ENCODE assay signal across 28 cellular contexts in the genomic region with DNA sequence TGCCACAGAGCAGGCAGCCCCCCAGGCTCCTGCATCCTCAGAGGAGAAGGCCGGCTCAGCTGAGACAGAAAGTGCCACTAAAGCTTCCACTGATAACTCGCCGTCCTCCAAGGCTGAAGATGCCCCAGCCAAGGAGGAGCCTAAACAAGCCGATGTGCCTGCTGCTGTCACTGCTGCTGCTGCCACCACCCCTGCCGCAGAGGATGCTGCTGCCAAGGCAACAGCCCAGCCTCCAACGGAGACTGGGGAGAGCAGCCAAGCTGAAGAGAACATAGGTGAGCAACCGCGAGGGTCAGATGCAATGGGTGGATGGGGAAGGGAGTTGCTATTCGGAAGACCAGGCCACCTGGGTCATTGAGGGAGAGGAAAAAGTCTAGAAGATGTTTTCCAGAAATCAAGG. TPM values are rescaled to one million over a fixed set of nuclear protein-coding genes. Genes with fewer than 3 reads are reported as not detected.
"Had no signal": no experiment of that assay in that cellular context is flagged by ENCODE, and none has a peak within 500 bp of the region (broad histone marks: within the 10 kb centered on the region; RNA-seq: fewer than 3 reads in every experiment).

No MANE protein-coding gene starts in this region.

- H3K27me3 ChIP-seq: gastroesophageal sphincter, right lobe of liver, testis had no signal

- H3K9me3 Mint-ChIP-seq: activated naive CD4-positive, alpha-beta T cell treated with anti-CD3 and anti-CD28 coated beads for 36 hours; activated naive CD8-positive, alpha-beta T cell treated with anti-CD3 and anti-CD28 coated beads, Interleukin-2, amount 10 ng/mL, durations not matched to agents 7 days and 5 days; activated T-helper 1 cell treated with anti-CD3 and anti-CD28 coated beads, Interleukin-12 subunit alpha, Interleukin-12 subunit beta, Interleukin-2, Interleukin-4 antibody, amounts not matched to agents 30 ng/mL and 10 ng/mL and 1 ng/mL, durations not matched to agents 14 hours and 24 hours and 36 hours; dendritic cell treated with granulocyte-macrophage colony-stimulating factor and Interleukin-4, amounts not matched to agents 40 ng/mL and 50 ng/mL, for 4 days; immature natural killer cell; naive thymus-derived CD4-positive, alpha-beta T cell; T-helper 2 cell treated with Interferon-gamma antibody and Interleukin-4, amounts not matched to agents 5 μg/mL and 100 μg/mL, for 36 hours had no signal

- H3K9me3 ChIP-seq: gastroesophageal sphincter, right lobe of liver, testis, transverse colon had no signal

- H3K27ac ChIP-seq: gastroesophageal sphincter, right lobe of liver, testis, transverse colon had no signal

- H3K4me3 ChIP-seq: gastroesophageal sphincter, right lobe of liver, testis, transverse colon had no signal

- DNase-seq: activated CD4-positive, alpha-beta T cell treated with anti-CD3 and anti-CD28 coated beads for 36 hours; activated CD4-positive, alpha-beta T cell treated with anti-CD3 and anti-CD28 coated beads, Interleukin-2, amount 50 U/mL, for 48 hours; activated CD4-positive, CD25-positive, alpha-beta regulatory T cell; activated CD8-positive, alpha-beta memory T cell treated with anti-CD3 and anti-CD28 coated beads for 24 hours; activated effector memory CD4-positive, alpha-beta T cell treated with anti-CD3 and anti-CD28 coated beads, Interleukin-2, amount 50 U/mL, for 16 hours; activated naive CD4-positive, alpha-beta T cell treated with anti-CD3 and anti-CD28 coated beads for 36 hours; activated naive CD8-positive, alpha-beta T cell treated with anti-CD3 and anti-CD28 coated beads, Interleukin-2, amount 10 ng/mL, durations not matched to agents 7 days and 5 days; activated T-cell treated with anti-CD3 and anti-CD28 coated beads, Interleukin-2, amount 50 U/mL, for 1 hour; central memory CD4-positive, alpha-beta T cell; effector CD4-positive, alpha-beta T cell; erythroblast; hippocampal formation; immature natural killer cell; midbrain; naive thymus-derived CD4-positive, alpha-beta T cell; stimulated activated CD4-positive, alpha-beta T cell treated with anti-CD3 and anti-CD28 coated beads, Interleukin-2, amount 100 ng/mL, for 48 hours; stimulated activated naive CD8-positive, alpha-beta T cell treated with anti-CD3 and anti-CD28 coated beads, Interleukin-15, Interleukin-2, amounts not matched to agents 100 U/mL and 50 U/mL, for 24 hours; T-helper 1 cell; testis; transverse colon had no signal

- H3K36me3 ChIP-seq: gastroesophageal sphincter, right lobe of liver, transverse colon had no signal

- H3K4me1 ChIP-seq: gastroesophageal sphincter, right lobe of liver, testis, transverse colon had no signal

- H3K4me3 Mint-ChIP-seq: activated CD4-positive, alpha-beta T cell treated with anti-CD3 and anti-CD28 coated beads for 36 hours; activated naive CD4-positive, alpha-beta T cell treated with anti-CD3 and anti-CD28 coated beads for 36 hours; activated naive CD8-positive, alpha-beta T cell treated with anti-CD3 and anti-CD28 coated beads, Interleukin-2, amount 10 ng/mL, durations not matched to agents 7 days and 5 days; activated T-helper 1 cell treated with anti-CD3 and anti-CD28 coated beads, Interleukin-12 subunit alpha, Interleukin-12 subunit beta, Interleukin-2, Interleukin-4 antibody, amounts not matched to agents 30 ng/mL and 10 ng/mL and 1 ng/mL, durations not matched to agents 14 hours and 24 hours and 36 hours; dendritic cell treated with granulocyte-macrophage colony-stimulating factor and Interleukin-4, amounts not matched to agents 40 ng/mL and 50 ng/mL, for 4 days; immature natural killer cell; naive thymus-derived CD4-positive, alpha-beta T cell; neural crest cell; T-helper 2 cell treated with Interferon-gamma antibody and Interleukin-4, amounts not matched to agents 5 μg/mL and 100 μg/mL, for 36 hours had no signal

- H3K27ac Mint-ChIP-seq: activated CD4-positive, alpha-beta T cell treated with anti-CD3 and anti-CD28 coated beads for 36 hours; activated naive CD4-positive, alpha-beta T cell treated with anti-CD3 and anti-CD28 coated beads for 36 hours; activated naive CD8-positive, alpha-beta T cell treated with anti-CD3 and anti-CD28 coated beads, Interleukin-2, amount 10 ng/mL, durations not matched to agents 7 days and 5 days; activated T-helper 1 cell treated with anti-CD3 and anti-CD28 coated beads, Interleukin-12 subunit alpha, Interleukin-12 subunit beta, Interleukin-2, Interleukin-4 antibody, amounts not matched to agents 30 ng/mL and 10 ng/mL and 1 ng/mL, durations not matched to agents 14 hours and 24 hours and 36 hours; dendritic cell treated with granulocyte-macrophage colony-stimulating factor and Interleukin-4, amounts not matched to agents 40 ng/mL and 50 ng/mL, for 4 days; immature natural killer cell; naive thymus-derived CD4-positive, alpha-beta T cell; T-helper 2 cell treated with Interferon-gamma antibody and Interleukin-4, amounts not matched to agents 5 μg/mL and 100 μg/mL, for 36 hours had no signal

- H3K36me3 Mint-ChIP-seq: activated naive CD8-positive, alpha-beta T cell treated with anti-CD3 and anti-CD28 coated beads, Interleukin-2, amount 10 ng/mL, durations not matched to agents 7 days and 5 days; immature natural killer cell; naive thymus-derived CD4-positive, alpha-beta T cell had no signal

- ATAC-seq: activated CD4-positive, alpha-beta T cell treated with anti-CD3 and anti-CD28 coated beads for 36 hours; gastroesophageal sphincter; naive thymus-derived CD4-positive, alpha-beta T cell; right lobe of liver; stimulated activated naive CD8-positive, alpha-beta T cell treated with anti-CD3 and anti-CD28 coated beads, Interleukin-15, Interleukin-2, amounts not matched to agents 100 U/mL and 50 U/mL, for 24 hours had no signal

- H3K4me1 Mint-ChIP-seq: immature natural killer cell had no signal

RNA-seq across cellular contexts. Expression of a gene that starts 53.0 kb away (rescaled TPM):
- total RNA-seq: activated CD4-positive, alpha-beta T cell treated with anti-CD3 and anti-CD28 coated beads for 36 hours; activated naive CD8-positive, alpha-beta T cell treated with anti-CD3 and anti-CD28 coated beads, Interleukin-2, amount 10 ng/mL, durations not matched to agents 7 days and 5 days; activated T-helper 1 cell treated with anti-CD3 and anti-CD28 coated beads, Interleukin-12 subunit alpha, Interleukin-12 subunit beta, Interleukin-2, Interleukin-4 antibody, amounts not matched to agents 30 ng/mL and 10 ng/mL and 1 ng/mL, durations not matched to agents 14 hours and 24 hours and 36 hours; fibroblast of villous mesenchyme; naive thymus-derived CD4-positive, alpha-beta T cell; renal cortical epithelial cell; right lobe of liver had no signal
- polyA plus RNA-seq: immature natural killer cell; naive thymus-derived CD4-positive, alpha-beta T cell had no signal
